Comparison of ENCODE assay signal across 21 cellular contexts in the genomic region with DNA sequence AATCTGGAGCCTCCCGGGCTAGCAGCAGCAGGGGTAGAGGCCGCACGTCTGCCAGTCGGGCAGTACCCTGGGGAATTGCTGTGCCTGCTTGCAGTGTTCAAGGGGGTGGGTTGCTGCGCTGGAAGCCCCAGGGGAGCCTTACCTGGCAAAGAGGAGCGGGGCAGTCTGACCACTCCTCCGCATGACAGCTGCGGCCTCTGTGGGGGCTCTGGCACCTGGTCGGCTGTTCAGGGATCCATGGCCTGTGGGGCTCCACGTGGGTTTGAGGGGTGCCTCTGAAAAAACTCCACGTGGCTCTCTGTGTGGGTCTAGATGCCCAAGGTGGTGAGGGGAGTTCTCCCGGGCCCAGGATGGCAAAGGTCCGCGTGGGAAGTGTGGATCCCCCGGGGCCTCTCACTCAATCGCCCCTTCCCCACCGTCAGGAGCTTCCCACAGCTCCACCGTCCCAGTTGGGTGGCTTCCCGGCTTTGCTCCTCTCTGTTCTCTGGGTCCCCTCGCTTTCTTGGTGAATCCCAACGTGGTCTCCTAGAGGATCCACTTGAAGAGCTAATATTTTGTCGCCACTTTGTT.
"Had no signal": no experiment of that assay in that cellular context is flagged by ENCODE, and none has a peak within 500 bp of the region (broad histone marks: within the 10 kb centered on the region; RNA-seq: fewer than 3 reads in every experiment).

No MANE protein-coding gene starts in this region.

- H3K36me3 ChIP-seq: heart left ventricle, left ventricle myocardium inferior, neutrophil, stomach, thoracic aorta, transverse colon had no signal

- H3K9me3 ChIP-seq: neutrophil, thoracic aorta, transverse colon had no signal

- H3K27ac ChIP-seq: dorsolateral prefrontal cortex, heart left ventricle, left ventricle myocardium inferior, neutrophil, stomach, thoracic aorta, transverse colon had no signal

- H3K4me3 ChIP-seq: dorsolateral prefrontal cortex, heart left ventricle, left ventricle myocardium inferior, stomach, thoracic aorta, transverse colon had no signal

- ATAC-seq: heart left ventricle; left cardiac atrium; stimulated activated effector memory CD8-positive, alpha-beta T cell treated with anti-CD3 and anti-CD28 coated beads, Interleukin-12 subunit alpha, Interleukin-12 subunit beta, amount 100 ng/mL, for 72 hours had no signal

- H3K4me1 ChIP-seq: heart left ventricle, left ventricle myocardium inferior, stomach, transverse colon had no signal

- H3K27me3 ChIP-seq: dorsolateral prefrontal cortex, neutrophil, stomach, transverse colon had no signal

- DNase-seq: central memory CD4-positive, alpha-beta T cell; cortex of kidney; dorsolateral prefrontal cortex; effector CD8-positive, alpha-beta T cell; foreskin melanocyte; hypothalamus; islet precursor cell; left cardiac atrium; left ventricle myocardium inferior; mesendoderm; naive B cell; small intestine; stimulated activated CD4-positive, alpha-beta T cell treated with anti-CD3 and anti-CD28 coated beads, Interleukin-4, amount 100 ng/mL, for 1 hour; stimulated activated CD8-positive, alpha-beta memory T cell treated with anti-CD3 and anti-CD28 coated beads, Interleukin-4, amount 100 ng/mL, for 48 hours; stomach; substantia nigra; transverse colon had no signal
